In genomic region chr12:130162771-130163460, GRCh38 we compare ENCODE assay signal across 9 cellular contexts. TPM values are rescaled to one million over a fixed set of nuclear protein-coding genes. Genes with fewer than 3 reads are reported as not detected.
DNase-seq lines count a peak whose midpoint lies in the region; ATAC-seq and TF ChIP-seq lines count a peak whose summit lies in the region.
"Had no signal": no experiment of that assay in that cellular context is flagged by ENCODE, and none has a peak within 500 bp of the region (broad histone marks: within the 10 kb centered on the region; RNA-seq: fewer than 3 reads in every experiment).

No MANE protein-coding gene starts in this region.

- H3K4me3 ChIP-seq in ascending aorta (peak overlapping the region; percentile 40 to 48), lung (peak overlapping the region; percentile 8)
- H3K4me3 ChIP-seq: MG63 had no signal

- CTCF ChIA-PET in HEK293T (lab: Yijun Ruan, JAX): no interaction called here

- WGBS in lung, 2 donors: 4 to 5% methylated on average over 61 to 73 of the region's 73 CpGs

- H3K36me3 ChIP-seq in ascending aorta (no peaks in the 10 kb centered on the region), lung (ENCODE audit: control insufficient read depth in 2 of 2, insufficient read depth in 2 of 2, low read length in 2 of 2) (no peaks in the 10 kb centered on the region)
- H3K36me3 ChIP-seq: MG63 had no signal

- H3K4me1 Mint-ChIP-seq in stimulated activated naive CD8-positive, alpha-beta T cell treated with anti-CD3 and anti-CD28 coated beads, Interleukin-15, amount 100 ng/mL, for 72 hours: peaks cover 25% of the 10 kb centered on the region

- H3K27me3 Mint-ChIP-seq in stimulated activated naive CD8-positive, alpha-beta T cell treated with anti-CD3 and anti-CD28 coated beads, Interleukin-15, amount 100 ng/mL, for 72 hours: peaks cover 52% of the 10 kb centered on the region

- H3K9me3 ChIP-seq in ascending aorta (no peaks in the 10 kb centered on the region), lung (ENCODE audit: control insufficient read depth in 2 of 2, insufficient read depth in 1 of 2, low read length in 1 of 2) (peaks cover 0 to 12% of the 10 kb centered on the region in 2 donors)
- H3K9me3 ChIP-seq: MG63 had no signal

- peaks cover 8% of the 10 kb centered on the region for H3K27me3 ChIP-seq in ascending aorta
- H3K27me3 ChIP-seq in lung (ENCODE audit: control insufficient read depth, insufficient read depth): peaks cover 26% of the 10 kb centered on the region

- H3K4me1 ChIP-seq in ascending aorta (peaks cover 0 to 2% of the 10 kb centered on the region in 2 donors), lung (ENCODE audit: control insufficient read depth in 2 of 2, insufficient read depth in 2 of 2, low read length in 2 of 2) (peaks cover 0 to 12% of the 10 kb centered on the region in 2 donors)

- TF ChIP-seq CTCF in ascending aorta (IDR thresholded peaks at IDR 0.05): no peak
- no peak for TF ChIP-seq CTCF in lung (IDR thresholded peaks at IDR 0.05; ENCODE audit: control extremely low read depth, extremely low read depth)

- peak; percentile 11 for DNase-seq in activated CD4-positive, alpha-beta T cell treated with anti-CD3 and anti-CD28 coated beads for 48 hours
- no peak for DNase-seq in activated CD4-positive, alpha-beta T cell treated with anti-CD3 and anti-CD28 coated beads for 1 hour
- no peak for DNase-seq in ascending aorta (ENCODE audit: low spot score in 2 of 2)
- no peak for DNase-seq in lung (ENCODE audit: low spot score)
- DNase-seq in stimulated activated naive CD8-positive, alpha-beta T cell treated with anti-CD3 and anti-CD28 coated beads, Interleukin-15, amount 100 ng/mL, for 72 hours: peak in 1 of 2 donors; percentile 3
- DNase-seq in HEK293T (ENCODE audit: extremely low spot score): no peak
- DNase-seq in SHP77 treated with DMSO at 0.1 percent for 48 hours (lab: John Stamatoyannopoulos, UW): no peak
- no peak for DNase-seq in left colon

- intact Hi-C loops in ascending aorta (cut with DNase I) (no loop called here), left colon (cut with DNase I, micrococcal nuclease) (no loop called here)

- POLR2A ChIA-PET in HEK293T (lab: Yijun Ruan, JAX): no interaction called here

- peak overlapping the region; percentile 62 to 69 for H3K4me3 Mint-ChIP-seq in stimulated activated naive CD8-positive, alpha-beta T cell treated with anti-CD3 and anti-CD28 coated beads, Interleukin-15, amount 100 ng/mL, for 72 hours

- H3K27ac ChIP-seq in ascending aorta (no peak overlapping the region), lung (ENCODE audit: low read depth in 1 of 2, low read length in 1 of 2) (no peak overlapping the region)

- ATAC-seq in lung (ENCODE audit: insufficient read depth, low FRiP score): peak; percentile 43
- no peak for ATAC-seq in stimulated activated naive CD8-positive, alpha-beta T cell treated with anti-CD3 and anti-CD28 coated beads, Interleukin-15, amount 100 ng/mL, for 72 hours
- ATAC-seq in left colon: no peak

- no peak overlapping the region for H3K27ac Mint-ChIP-seq in stimulated activated naive CD8-positive, alpha-beta T cell treated with anti-CD3 and anti-CD28 coated beads, Interleukin-15, amount 100 ng/mL, for 72 hours

- no peaks in the 10 kb centered on the region for H3K9me3 Mint-ChIP-seq in stimulated activated naive CD8-positive, alpha-beta T cell treated with anti-CD3 and anti-CD28 coated beads, Interleukin-15, amount 100 ng/mL, for 72 hours

TF ChIP-seq in HEK293T, 16 proteins besides CTCF, POLR2A, EP300 and RAD21:
- no peak for TF ChIP-seq SUZ12 (IDR thresholded peaks at IDR 0.05)
- no peak for TF ChIP-seq L3MBTL2 (conservative IDR thresholded peaks at IDR 0.05)
- TF ChIP-seq HDGF (IDR thresholded peaks at IDR 0.05; ENCODE audit: borderline replicate concordance): no peak
- TF ChIP-seq PKNOX1 (IDR thresholded peaks at IDR 0.05): no peak
- TF ChIP-seq FOXK2 (IDR thresholded peaks at IDR 0.05): no peak
- TF ChIP-seq NFRKB (IDR thresholded peaks at IDR 0.05): no peak
- no peak for TF ChIP-seq FOXA1 (IDR thresholded peaks at IDR 0.05)
- no peak for TF ChIP-seq FOXM1 (IDR thresholded peaks at IDR 0.05; ENCODE audit: borderline replicate concordance)

RNA-seq across cellular contexts. Expression of gene FZD10, which starts 0.7 kb away (rescaled TPM):
- 0.21 TPM for total RNA-seq in ascending aorta
- 1 to 10 TPM; 1.7 to 1.8 TPM for total RNA-seq in lung
- under 1 TPM; 0.49 to 0.55 TPM for polyA plus RNA-seq in lung
- under 1 TPM; 0.14 to 0.40 TPM for total RNA-seq in left colon
